28 cellular contexts compared by ENCODE assay signal in genomic region chr18:40417501-40417900, GRCh38.
"Had no signal": no experiment of that assay in that cellular context is flagged by ENCODE, and none has a peak within 500 bp of the region (broad histone marks: within the 10 kb centered on the region; RNA-seq: fewer than 3 reads in every experiment).

No MANE protein-coding gene starts in this region.

- H3K4me1 ChIP-seq: Peyer's patch, SJSA1 had no signal

- H3K27me3 ChIP-seq: Peyer's patch, SJSA1 had no signal

- ATAC-seq: PC-3 had no signal

- H3K9me3 ChIP-seq: Peyer's patch, SJSA1, SK-N-SH had no signal

- H3K36me3 ChIP-seq: Peyer's patch, SJSA1 had no signal

- H3K4me3 ChIP-seq: Peyer's patch, SJSA1 had no signal

- H3K27ac ChIP-seq: KMS-11, Peyer's patch, SJSA1 had no signal

- DNase-seq: Karpas-422, KBM-7, MM.1S, MV-4-11, NCI-H1092, NCI-H1105, NCI-H1417 treated with DMSO at 0.1 percent for 48 hours, NCI-H1694 treated with DMSO at 0.1 percent for 48 hours, NCI-H187 treated with DMSO at 0.1 percent for 48 hours, NCI-H2029, NCI-H2227 treated with DMSO at 0.1 percent for 48 hours, NCI-H345, NCI-H446, NCI-H510A treated with DMSO at 0.1 percent for 48 hours, NCI-H524 treated with DMSO at 0.1 percent for 48 hours, NCI-H526 treated with DMSO at 0.1 percent for 48 hours, NCI-H774, OCI-M1, PC-3, Peyer's patch, Right ventricle myocardium superior, RPMI8226, SHP77 treated with DMSO at 0.1 percent for 48 hours, SK-N-SH, SW 1271, T-helper 1 cell had no signal

- H3K9ac ChIP-seq: KMS-11, SK-N-SH had no signal

- H3K4me2 ChIP-seq: KMS-11, SK-N-SH had no signal
